In genomic region chr3:163306405-163306804, GRCh38 we compare ENCODE assay signal across 25 cellular contexts.
"Had no signal": no experiment of that assay in that cellular context is flagged by ENCODE, and none has a peak within 500 bp of the region (broad histone marks: within the 10 kb centered on the region; RNA-seq: fewer than 3 reads in every experiment).

No MANE protein-coding gene starts in this region.

- H3K27ac ChIP-seq: colonic mucosa, coronary artery, dorsolateral prefrontal cortex, epithelial cell of prostate, esophagus muscularis mucosa, esophagus squamous epithelium, foreskin keratinocyte, gastrocnemius medialis, gastroesophageal sphincter, heart left ventricle, heart right ventricle had no signal

- H3K36me3 ChIP-seq: colonic mucosa, esophagus muscularis mucosa, esophagus squamous epithelium, gastrocnemius medialis, gastroesophageal sphincter, heart left ventricle, heart right ventricle had no signal

- H3K4me3 ChIP-seq: colonic mucosa, coronary artery, dorsolateral prefrontal cortex, esophagus muscularis mucosa, esophagus squamous epithelium, gastroesophageal sphincter, heart left ventricle, heart right ventricle had no signal

- DNase-seq: colonic mucosa; cortex of kidney; dermis blood vessel endothelial cell; dorsolateral prefrontal cortex; effector CD4-positive, alpha-beta T cell; effector CD8-positive, alpha-beta T cell; effector memory CD4-positive, alpha-beta T cell; effector memory CD8-positive, alpha-beta T cell; endodermal cell; erythroblast; esophagus squamous epithelium; foreskin fibroblast; foreskin keratinocyte; foreskin melanocyte; gastrocnemius medialis; glutamatergic neuron; head of caudate nucleus; heart left ventricle; heart right ventricle had no signal

- H3K4me1 ChIP-seq: colonic mucosa, esophagus muscularis mucosa, esophagus squamous epithelium, foreskin keratinocyte, gastrocnemius medialis, gastroesophageal sphincter, heart left ventricle, heart right ventricle had no signal

- H3K27me3 ChIP-seq: colonic mucosa, dorsolateral prefrontal cortex, esophagus muscularis mucosa, esophagus squamous epithelium, foreskin keratinocyte, gastrocnemius medialis, gastroesophageal sphincter, heart left ventricle, heart right ventricle had no signal

- FAIRE-seq: endothelial cell of umbilical vein had no signal

- H3K9me3 ChIP-seq: colonic mucosa had no signal

- ATAC-seq: effector memory CD8-positive, alpha-beta T cell; esophagus mucosa; foreskin keratinocyte; gastrocnemius medialis; gastroesophageal sphincter; heart left ventricle; heart right ventricle had no signal
